In genomic region chr14:36580856-36581831, GRCh38 we compare ENCODE assay signal across 10 cellular contexts. TPM values are rescaled to one million over a fixed set of nuclear protein-coding genes. Genes with fewer than 3 reads are reported as not detected.
A peak's percentile ranks its signal among the peaks of the same experiment; 100 is the strongest.
DNase-seq lines count a peak whose midpoint lies in the region; ATAC-seq and TF ChIP-seq lines count a peak whose summit lies in the region.
"Had no signal": no experiment of that assay in that cellular context is flagged by ENCODE, and none has a peak within 500 bp of the region (broad histone marks: within the 10 kb centered on the region; RNA-seq: fewer than 3 reads in every experiment).

No MANE protein-coding gene starts in this region.

- intact Hi-C loops in psoas muscle (cut with DNase I) = no loop called here

- H3K9me3 ChIP-seq in psoas muscle = no peaks in the 10 kb centered on the region

- H3K4me1 ChIP-seq in foreskin keratinocyte = no peaks in the 10 kb centered on the region
- peaks cover 8% of the 10 kb centered on the region for H3K4me1 ChIP-seq in psoas muscle

- TF ChIP-seq CTCF in foreskin keratinocyte (conservative IDR thresholded peaks at IDR 0.05) (no peak), psoas muscle (IDR thresholded peaks at IDR 0.05) (no peak)

- H3K9me3 Mint-ChIP-seq in immature natural killer cell = peaks cover 0 to 11% (median 5%) of the 10 kb centered on the region in 6 donors

- H3K4me1 Mint-ChIP-seq in immature natural killer cell = no peaks in the 10 kb centered on the region

- H3K36me3 ChIP-seq in psoas muscle (ENCODE audit: insufficient read depth in 1 of 2, low read depth in 1 of 2) = no peaks in the 10 kb centered on the region

- H3K4me3 Mint-ChIP-seq in immature natural killer cell = no peak overlapping the region

- ATAC-seq in foreskin keratinocyte = peak; percentile 61
- peak in 3 of 4 donors; percentile 21 to 53 (median 21) for ATAC-seq in psoas muscle
- ATAC-seq: GM12878 had no signal

- peak overlapping the region; percentile 63 for H3K4me3 ChIP-seq in psoas muscle
- H3K4me3 ChIP-seq: GM12878 had no signal

- WGBS in psoas muscle, 3 donors = 1% methylated on average over 67 to 103 of the region's 103 CpGs

- peaks cover 3 to 24% (median 9%) of the 10 kb centered on the region in 3 donors for H3K27me3 Mint-ChIP-seq in immature natural killer cell (ENCODE audit: low read depth in 3 of 3)

- H3K27ac ChIP-seq in foreskin keratinocyte (no peak overlapping the region), psoas muscle (no peak overlapping the region)

- peaks cover 0 to 3% (median 0%) of the 10 kb centered on the region in 3 donors for H3K36me3 Mint-ChIP-seq in immature natural killer cell

- H3K27me3 ChIP-seq in foreskin keratinocyte = peaks cover 98% of the 10 kb centered on the region
- peaks cover 12 to 93% (median 38%) of the 10 kb centered on the region in 3 donors for H3K27me3 ChIP-seq in psoas muscle (ENCODE audit: insufficient read depth in 3 of 3, low read length in 2 of 3)

- no peak overlapping the region for H3K27ac Mint-ChIP-seq in immature natural killer cell

- peak; percentile 13 for DNase-seq in stimulated activated CD4-positive, alpha-beta T cell treated with anti-CD3 and anti-CD28 coated beads, Interleukin-1b, Interleukin-23, amount 100 ng/mL, for 48 hours
- DNase-seq in stimulated activated CD4-positive, alpha-beta T cell treated with anti-CD3 and anti-CD28 coated beads, Interleukin-12 subunit alpha, Interleukin-12 subunit beta, amount 100 ng/mL, for 4 hours = no peak
- DNase-seq in RPMI7951 (ENCODE audit: low read depth) = peak; percentile 19
- peak; percentile 29 to 45 for DNase-seq in foreskin keratinocyte
- peak in 1 of 2 donors; percentile 22 for DNase-seq in psoas muscle
- DNase-seq in immature natural killer cell = no peak
- no peak for DNase-seq in MV-4-11 (lab: John Stamatoyannopoulos, UW)
- no peak for DNase-seq in central memory CD4-positive, alpha-beta T cell

RNA-seq across cellular contexts. Expression of gene NKX2-8, which starts 1.3 kb away (rescaled TPM):
- not detected in 2 replicates for total RNA-seq in RPMI7951 (2014; rRNA removed; shearing (Covaris generic))
- not detected in 2 replicates for total RNA-seq in foreskin keratinocyte
- polyA plus RNA-seq in foreskin keratinocyte = not detected in 2 replicates
- not detected for total RNA-seq in psoas muscle
- not detected for polyA plus RNA-seq in psoas muscle
- not detected for polyA plus RNA-seq in immature natural killer cell
- total RNA-seq: GM12878, temporal lobe had no signal
- polyA plus RNA-seq: GM12878 had no signal

Comparison
In these comparisons a context has a peak if more than half of its experiments do, and no peak if none do; other contexts are left out.
1. DNase-seq: peak in stimulated activated CD4-positive, alpha-beta T cell treated with anti-CD3 and anti-CD28 coated beads, Interleukin-1b, Interleukin-23, amount 100 ng/mL, for 48 hours (single experiment), RPMI7951 (single experiment) and foreskin keratinocyte (2 of 2); none in stimulated activated CD4-positive, alpha-beta T cell treated with anti-CD3 and anti-CD28 coated beads, Interleukin-12 subunit alpha, Interleukin-12 subunit beta, amount 100 ng/mL, for 4 hours (single experiment), immature natural killer cell (0 of 3), MV-4-11 (single experiment) and central memory CD4-positive, alpha-beta T cell (single experiment).